In genomic region chr14:61255968-61256367, GRCh38 we compare ENCODE assay signal across 29 cellular contexts.
"Had no signal": no experiment of that assay in that cellular context is flagged by ENCODE, and none has a peak within 500 bp of the region (broad histone marks: within the 10 kb centered on the region; RNA-seq: fewer than 3 reads in every experiment).

No MANE protein-coding gene starts in this region.

- H3K9me3 ChIP-seq: esophagus squamous epithelium, lower lobe of right lung, ovary, right lobe of liver, suprapubic skin, transverse colon, upper lobe of right lung, uterus had no signal

- H3K36me3 Mint-ChIP-seq: immature natural killer cell; naive thymus-derived CD8-positive, alpha-beta T cell had no signal

- H3K27ac ChIP-seq: coronary artery, esophagus squamous epithelium, lower lobe of right lung, ovary, right lobe of liver, suprapubic skin, transverse colon, upper lobe of right lung, uterus had no signal

- ATAC-seq: left ventricle myocardium superior; lower lobe of right lung; naive thymus-derived CD8-positive, alpha-beta T cell; right lobe of liver; stimulated activated naive CD8-positive, alpha-beta T cell treated with anti-CD3 and anti-CD28 coated beads, Interleukin-15, amount 100 ng/mL, for 72 hours; upper lobe of right lung had no signal

- H3K36me3 ChIP-seq: esophagus squamous epithelium, lower lobe of right lung, ovary, right lobe of liver, suprapubic skin, transverse colon, upper lobe of right lung, uterus had no signal

- H3K4me1 Mint-ChIP-seq: stimulated activated naive CD8-positive, alpha-beta T cell treated with anti-CD3 and anti-CD28 coated beads, Interleukin-15, amount 100 ng/mL, for 72 hours had no signal

- H3K4me1 ChIP-seq: right lobe of liver, transverse colon, upper lobe of right lung, uterus had no signal

- H3K27ac Mint-ChIP-seq: immature natural killer cell; naive thymus-derived CD8-positive, alpha-beta T cell; stimulated activated naive CD8-positive, alpha-beta T cell treated with anti-CD3 and anti-CD28 coated beads, Interleukin-15, amount 100 ng/mL, for 72 hours had no signal

- H3K79me2 ChIP-seq: hepatocyte had no signal

- H3K4me3 ChIP-seq: coronary artery, esophagus squamous epithelium, hepatocyte, lower lobe of right lung, ovary, right lobe of liver, smooth muscle cell, suprapubic skin, transverse colon, upper lobe of right lung, uterus had no signal

- DNase-seq: dermis blood vessel endothelial cell; effector memory CD4-positive, alpha-beta T cell; erythroblast; esophagus squamous epithelium; foreskin melanocyte; head of caudate nucleus; immature natural killer cell; islet precursor cell; kidney glomerular epithelial cell; left ventricle myocardium superior; lower lobe of right lung; naive thymus-derived CD8-positive, alpha-beta T cell; occipital lobe; ovary; posterior cingulate gyrus; right lobe of liver; stimulated activated CD4-positive, alpha-beta T cell treated with anti-CD3 and anti-CD28 coated beads, Interleukin-12 subunit alpha, Interleukin-12 subunit beta, amount 100 ng/mL, for 4 hours; stimulated activated CD4-positive, alpha-beta T cell treated with anti-CD3 and anti-CD28 coated beads, Interleukin-1b, Interleukin-23, amount 100 ng/mL, for 48 hours; stimulated activated CD4-positive, alpha-beta T cell treated with anti-CD3 and anti-CD28 coated beads, Interleukin-4, amount 100 ng/mL, for 1 hour; stimulated activated CD8-positive, alpha-beta memory T cell treated with anti-CD3 and anti-CD28 coated beads, Interleukin-4, amount 100 ng/mL, for 48 hours; stimulated activated naive CD4-positive, alpha-beta T cell; stimulated activated naive CD8-positive, alpha-beta T cell treated with anti-CD3 and anti-CD28 coated beads, Interleukin-15, amount 100 ng/mL, for 72 hours; transverse colon; upper lobe of right lung; uterus had no signal

- H3K27me3 ChIP-seq: ovary, right lobe of liver, suprapubic skin, upper lobe of right lung, uterus had no signal

- H3K4me2 ChIP-seq: hepatocyte, smooth muscle cell had no signal

- H2AFZ ChIP-seq: hepatocyte had no signal

- H3K9me3 Mint-ChIP-seq: immature natural killer cell; naive thymus-derived CD8-positive, alpha-beta T cell; stimulated activated naive CD8-positive, alpha-beta T cell treated with anti-CD3 and anti-CD28 coated beads, Interleukin-15, amount 100 ng/mL, for 72 hours had no signal

- H3K4me3 Mint-ChIP-seq: immature natural killer cell; naive thymus-derived CD8-positive, alpha-beta T cell; stimulated activated naive CD8-positive, alpha-beta T cell treated with anti-CD3 and anti-CD28 coated beads, Interleukin-15, amount 100 ng/mL, for 72 hours had no signal
